ENCODE assay signal across 8 cellular contexts in the genomic region with DNA sequence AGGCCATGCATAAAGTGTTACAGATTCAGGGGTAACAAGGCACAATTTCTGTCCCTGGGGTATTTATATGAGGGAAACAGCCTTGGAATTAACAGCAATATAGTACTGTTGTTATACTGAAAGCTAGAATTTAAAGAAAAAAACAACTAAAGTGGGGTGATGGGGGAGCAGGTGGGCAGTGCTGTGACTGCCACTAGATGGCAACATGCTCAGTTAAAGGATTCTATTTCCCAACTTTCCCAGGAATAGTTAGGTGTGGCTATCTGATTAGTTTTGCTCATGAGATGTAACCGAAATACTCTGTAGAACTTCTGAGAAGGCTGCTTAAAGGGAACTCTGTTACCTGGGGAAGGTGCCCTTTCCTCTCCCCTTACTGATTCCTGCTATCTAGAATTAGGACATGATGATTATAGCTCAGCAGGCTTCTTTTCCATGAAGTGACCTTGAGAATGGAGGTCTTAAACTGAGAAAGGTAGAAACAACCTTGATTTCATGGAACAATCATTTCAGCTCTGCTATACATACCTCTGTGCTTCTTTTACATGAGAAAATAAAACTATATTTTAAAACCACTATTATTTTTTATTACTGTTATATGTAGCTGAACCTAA.
DNase-seq lines count a peak whose midpoint lies in the region; ATAC-seq, FAIRE-seq and TF ChIP-seq lines count a peak whose summit lies in the region.

No MANE protein-coding gene starts in this region.

- no peaks in the 10 kb centered on the region for H3K9me1 ChIP-seq in K562 (ENCODE audit: control insufficient read depth, insufficient read depth, low read length)

- CTCF ChIA-PET in K562 (lab: Yijun Ruan, JAX; ENCODE audit: low intra/inter-chr PET ratio) = interaction anchor here (0.7 to 1.9 kb wide), 2 partner anchors 182 to 453 kb away, joined by 3 to 11 read pairs; no protein-coding TSS in a partner anchor

- no peaks in the 10 kb centered on the region for H4K20me1 ChIP-seq in K562 (replicated peaks; ENCODE audit: control insufficient read depth, insufficient read depth, low read length)

- H3K27ac ChIP-seq in K562 (ENCODE audit: extremely low read depth, low read depth, low read length) (no peak overlapping the region), suprapubic skin (no peak overlapping the region)

- FAIRE-seq in G401.6 (lab: Jason Lieb, UNC) (peak; percentile 94), K562 (lab: Jason Lieb, UNC) (peak; percentile 48)

- TF ChIP-seq RAD21 in K562 (CRISPR knock-in tag; conservative IDR thresholded peaks at IDR 0.05 in 1 of 2, IDR thresholded peaks at IDR 0.05 in 1 of 2) = peak; percentile 27 to 64

- H3K9ac ChIP-seq in K562 (ENCODE audit: insufficient read depth in 1 of 2, low read depth in 2 of 2, low read length in 2 of 2) = no peak overlapping the region

- H3K27me3 ChIP-seq in MG63 = no peaks in the 10 kb centered on the region
- H3K27me3 ChIP-seq in K562 (ENCODE audit: control insufficient read depth in 2 of 2, insufficient read depth in 2 of 2, low read length in 2 of 2) = no peaks in the 10 kb centered on the region
- H3K27me3 ChIP-seq in suprapubic skin = no peaks in the 10 kb centered on the region

- H3K36me3 ChIP-seq in MG63 (no peaks in the 10 kb centered on the region; the same call in 1 of the 2 replicates), K562 (ENCODE audit: control insufficient read depth, insufficient read depth, low read length) (no peaks in the 10 kb centered on the region), suprapubic skin (no peaks in the 10 kb centered on the region)

- 0% methylated on average over 1 of the region's 1 CpG for WGBS in K562 (ENCODE audit: insufficient coverage, low coverage, missing lambda C conversion rate)
- 86% methylated on average over 1 of the region's 1 CpG for WGBS in suprapubic skin

- BruUV-seq in K562 (replicated peaks; lab: Mats Ljungman, UMichigan) = no TSS peak

- TF ChIP-seq POLR2A in K562 (conservative IDR thresholded peaks at IDR 0.05) (no peak), suprapubic skin (IDR thresholded peaks at IDR 0.05) (no peak)

- in situ Hi-C loops in K562 (cut with MboI) = no loop called here

- peak; percentile 75 for ATAC-seq in K562
- no peak for ATAC-seq in HG03159 (IDR thresholded peaks at IDR 0.05; ENCODE audit: unreplicated experiment)
- no peak for ATAC-seq in HG03025 (IDR thresholded peaks at IDR 0.05; ENCODE audit: low FRiP score, unreplicated experiment)

- H3K4me3 ChIP-seq in MG63 (no peak overlapping the region), K562 (no peak overlapping the region), suprapubic skin (no peak overlapping the region)

- H3K79me2 ChIP-seq in K562 (ENCODE audit: control insufficient read depth, insufficient read depth, low read length) = no peaks in the 10 kb centered on the region

- H2AFZ ChIP-seq in K562 (ENCODE audit: low read depth, low read length) = no peak overlapping the region

- intact Hi-C loops in K562 (cut with micrococcal nuclease) = loop anchor here (2.0 kb wide), 1 partner anchor 182 kb away; no protein-coding TSS in a partner anchor

- POLR2A ChIA-PET in K562 (lab: Yijun Ruan, JAX) = interaction anchor here (0.5 to 1.4 kb wide), 4 partner anchors 11 to 400 kb away, joined by 3 to 6 read pairs (median 3); no protein-coding TSS in a partner anchor

- peaks cover 3% of the 10 kb centered on the region for H3K9me3 ChIP-seq in MG63
- no peaks in the 10 kb centered on the region for H3K9me3 ChIP-seq in K562 (replicated peaks; ENCODE audit: control insufficient read depth, insufficient read depth, low read depth, low read length)
- no peaks in the 10 kb centered on the region for H3K9me3 ChIP-seq in suprapubic skin

- DNase-seq in MG63 (peak; percentile 5), K562 (ENCODE audit: extremely low read depth in 1 of 4, low spot score in 3 of 4) (peak; percentile 31 to 44 (median 32)), lung microvascular endothelial cell (ENCODE audit: low read depth in 2 of 2) (peak; percentile 53 to 60), suprapubic skin (ENCODE audit: low spot score in 2 of 2) (no peak)
- no peak for DNase-seq in activated CD4-positive, CD25-positive, alpha-beta regulatory T cell (lab: John Stamatoyannopoulos, UW)

- H3K4me1 ChIP-seq in K562 (replicated peaks in 1 of 2; ENCODE audit: control insufficient read depth in 2 of 2, insufficient read depth in 2 of 2, low read length in 2 of 2) (no peaks in the 10 kb centered on the region), suprapubic skin (no peaks in the 10 kb centered on the region)

- no peak for TF ChIP-seq EP300 in K562 (IDR thresholded peaks at IDR 0.05; ENCODE audit: low read length)
- TF ChIP-seq EP300 in suprapubic skin (IDR thresholded peaks at IDR 0.05) = no peak

- H3K4me2 ChIP-seq in K562 (ENCODE audit: insufficient read depth, low read length) = no peak overlapping the region

- TF ChIP-seq CTCF in K562 (IDR thresholded peaks at IDR 0.05 in 2 of 3, conservative IDR thresholded peaks at IDR 0.05 in 1 of 3; ENCODE audit: insufficient read depth in 2 of 3, low read depth in 1 of 3, low read length in 3 of 3) (peak; percentile 60 to 79 (median 73)), suprapubic skin (IDR thresholded peaks at IDR 0.05) (peak in 1 of 2 donors; percentile 22)

TF ChIP-seq in K562, 482 proteins besides CTCF, POLR2A, EP300 and RAD21 (continues in another document):
- TF ChIP-seq DACH1 (IDR thresholded peaks at IDR 0.05; ENCODE audit: partially characterized antibody) = no peak
- TF ChIP-seq PML (IDR thresholded peaks at IDR 0.05; ENCODE audit: low read length) = no peak
- TF ChIP-seq, protein P1, sequence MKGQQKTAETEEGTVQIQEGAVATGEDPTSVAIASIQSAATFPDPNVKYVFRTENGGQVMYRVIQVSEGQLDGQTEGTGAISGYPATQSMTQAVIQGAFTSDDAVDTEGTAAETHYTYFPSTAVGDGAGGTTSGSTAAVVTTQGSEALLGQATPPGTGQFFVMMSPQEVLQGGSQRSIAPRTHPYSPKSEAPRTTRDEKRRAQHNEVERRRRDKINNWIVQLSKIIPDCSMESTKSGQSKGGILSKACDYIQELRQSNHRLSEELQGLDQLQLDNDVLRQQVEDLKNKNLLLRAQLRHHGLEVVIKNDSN (CRISPR knock-in tag; IDR thresholded peaks at IDR 0.05) = no peak
- no peak for TF ChIP-seq SETDB1 (IDR thresholded peaks at IDR 0.05; ENCODE audit: low read length)
- no peak for TF ChIP-seq HDAC3 (IDR thresholded peaks at IDR 0.05; ENCODE audit: borderline replicate concordance, partially characterized antibody)
- peak; percentile 27; the same call in 1 of the 2 replicates for TF ChIP-seq ZNF384 (IDR thresholded peaks at IDR 0.05; ENCODE audit: low read depth, low read length)
- no peak for TF ChIP-seq MEF2D (tag; conservative IDR thresholded peaks at IDR 0.05; ENCODE audit: low read depth)
- TF ChIP-seq, protein P2, sequence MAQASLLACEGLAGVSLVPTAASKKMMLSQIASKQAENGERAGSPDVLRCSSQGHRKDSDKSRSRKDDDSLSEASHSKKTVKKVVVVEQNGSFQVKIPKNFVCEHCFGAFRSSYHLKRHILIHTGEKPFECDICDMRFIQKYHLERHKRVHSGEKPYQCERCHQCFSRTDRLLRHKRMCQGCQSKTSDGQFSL (CRISPR knock-in tag; IDR thresholded peaks at IDR 0.05) = peak; percentile 67; the same call in 1 of the 2 replicates
- TF ChIP-seq, protein P2 (tag; IDR thresholded peaks at IDR 0.05) = 0 out of 4 replicates have a peak, but pooled peaks of 1 of the 2 experiments have one; percentile 57
- TF ChIP-seq CEBPB (tag; IDR thresholded peaks at IDR 0.05) = peak; percentile 78
- no peak for TF ChIP-seq TGIF2 (CRISPR knock-in tag; IDR thresholded peaks at IDR 0.05)
- TF ChIP-seq CEBPG (CRISPR knock-in tag; IDR thresholded peaks at IDR 0.05) = no peak
- peak in 1 of 2 experiments; percentile 55; a peak in 2 of 4 replicates for TF ChIP-seq CEBPG (tag; conservative IDR thresholded peaks at IDR 0.05 in 1 of 2, IDR thresholded peaks at IDR 0.05 in 1 of 2)
- TF ChIP-seq, protein P3, sequence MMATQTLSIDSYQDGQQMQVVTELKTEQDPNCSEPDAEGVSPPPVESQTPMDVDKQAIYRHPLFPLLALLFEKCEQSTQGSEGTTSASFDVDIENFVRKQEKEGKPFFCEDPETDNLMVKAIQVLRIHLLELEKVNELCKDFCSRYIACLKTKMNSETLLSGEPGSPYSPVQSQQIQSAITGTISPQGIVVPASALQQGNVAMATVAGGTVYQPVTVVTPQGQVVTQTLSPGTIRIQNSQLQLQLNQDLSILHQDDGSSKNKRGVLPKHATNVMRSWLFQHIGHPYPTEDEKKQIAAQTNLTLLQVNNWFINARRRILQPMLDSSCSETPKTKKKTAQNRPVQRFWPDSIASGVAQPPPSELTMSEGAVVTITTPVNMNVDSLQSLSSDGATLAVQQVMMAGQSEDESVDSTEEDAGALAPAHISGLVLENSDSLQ (IDR thresholded peaks at IDR 0.05) = no peak
- TF ChIP-seq SMC3 (conservative IDR thresholded peaks at IDR 0.05; ENCODE audit: insufficient read depth, low read depth, low read length) = peak; percentile 46; the same call in 1 of the 2 replicates
- TF ChIP-seq, protein P4, sequence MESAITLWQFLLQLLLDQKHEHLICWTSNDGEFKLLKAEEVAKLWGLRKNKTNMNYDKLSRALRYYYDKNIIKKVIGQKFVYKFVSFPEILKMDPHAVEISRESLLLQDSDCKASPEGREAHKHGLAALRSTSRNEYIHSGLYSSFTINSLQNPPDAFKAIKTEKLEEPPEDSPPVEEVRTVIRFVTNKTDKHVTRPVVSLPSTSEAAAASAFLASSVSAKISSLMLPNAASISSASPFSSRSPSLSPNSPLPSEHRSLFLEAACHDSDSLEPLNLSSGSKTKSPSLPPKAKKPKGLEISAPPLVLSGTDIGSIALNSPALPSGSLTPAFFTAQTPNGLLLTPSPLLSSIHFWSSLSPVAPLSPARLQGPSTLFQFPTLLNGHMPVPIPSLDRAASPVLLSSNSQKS (CRISPR knock-in tag; IDR thresholded peaks at IDR 0.05) = no peak

Comparison
In these comparisons a context has a peak if more than half of its experiments do, and no peak if none do; other contexts are left out.
1. DNase-seq: peak in MG63 (single experiment), K562 (4 of 4) and lung microvascular endothelial cell (2 of 2); none in activated CD4-positive, CD25-positive, alpha-beta regulatory T cell (0 of 4) and suprapubic skin (0 of 2).